8 cellular contexts compared by ENCODE assay signal in the genomic region with DNA sequence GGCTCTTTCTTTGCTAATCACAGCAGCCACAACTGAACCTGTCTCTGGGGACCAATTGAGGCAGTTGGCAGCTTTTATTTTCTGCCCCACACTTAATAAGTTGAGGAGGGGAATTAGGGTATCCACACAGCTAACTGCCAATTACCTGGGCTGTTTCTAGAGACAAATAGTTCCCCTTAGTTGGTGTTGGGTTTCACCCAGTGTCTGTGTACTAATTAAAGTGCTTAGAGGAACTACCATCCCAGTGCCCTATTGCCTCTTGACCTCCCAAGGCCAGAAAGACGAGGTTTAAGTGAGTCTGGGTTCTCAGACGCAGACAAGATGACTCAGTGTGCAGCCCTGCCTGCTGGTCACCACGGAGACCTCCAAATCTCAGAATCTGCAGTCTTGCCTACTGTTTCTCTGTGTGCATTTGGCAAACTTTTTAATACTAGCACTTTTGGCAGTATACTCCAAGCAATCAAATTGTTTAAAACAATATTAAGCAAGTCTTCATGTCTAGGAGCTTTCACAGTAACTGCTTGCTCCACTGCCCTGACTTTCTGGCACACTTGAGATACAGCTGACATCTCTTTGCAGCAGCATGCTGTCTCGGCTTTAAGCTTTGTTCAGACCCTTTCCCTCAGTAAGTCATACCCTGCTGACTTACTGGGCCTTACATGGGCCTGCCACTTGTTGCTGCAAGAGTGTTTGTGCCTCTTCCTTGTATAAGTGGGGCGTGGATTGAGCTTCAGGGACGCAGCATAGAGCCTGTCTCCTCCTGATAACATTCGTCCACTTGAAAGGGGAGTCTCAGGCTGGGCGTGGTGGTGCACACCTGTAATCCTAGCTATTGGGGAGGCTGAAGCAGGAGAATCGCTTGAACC. TPM values are rescaled to one million over a fixed set of nuclear protein-coding genes. Genes with fewer than 3 reads are reported as not detected.
DNase-seq lines count a peak whose midpoint lies in the region; ATAC-seq and TF ChIP-seq lines count a peak whose summit lies in the region.

No MANE protein-coding gene starts in this region.

- no peak overlapping the region for H3K4me3 Mint-ChIP-seq in natural killer cell treated with Interleukin-12 subunit alpha and Interleukin-12 subunit beta and Interleukin-15 and Interleukin-18, amount 100 ng/mL, for 72 hours
- no peak overlapping the region for H3K4me3 Mint-ChIP-seq in natural killer cell

- H2BK120ac ChIP-seq in mesenchymal stem cell (ENCODE audit: low read depth, low read length), result no peak overlapping the region

- peak overlapping the region; percentile 20 to 68 for H3K27ac ChIP-seq in coronary artery
- H3K27ac ChIP-seq in mesenchymal stem cell (ENCODE audit: low read length, poor library complexity, severe bottlenecking), result no peak overlapping the region

- H2AK5ac ChIP-seq in mesenchymal stem cell (ENCODE audit: low read length, severe bottlenecking), result peak overlapping the region; percentile 49

- H3K4ac ChIP-seq in mesenchymal stem cell (ENCODE audit: low read depth in 1 of 2, low read length in 2 of 2), result no peak overlapping the region

- peaks cover 39% of the 10 kb centered on the region for H3K79me1 ChIP-seq in mesenchymal stem cell (replicated peaks; ENCODE audit: low read length, poor library complexity, severe bottlenecking)

- H4K91ac ChIP-seq in mesenchymal stem cell (ENCODE audit: low read length), result no peak overlapping the region

- H3K27me3 Mint-ChIP-seq in natural killer cell treated with Interleukin-12 subunit alpha and Interleukin-12 subunit beta and Interleukin-15 and Interleukin-18, amount 100 ng/mL, for 72 hours, result no peaks in the 10 kb centered on the region
- H3K27me3 Mint-ChIP-seq in natural killer cell (ENCODE audit: low read depth in 2 of 2), result no peaks in the 10 kb centered on the region

- no peak overlapping the region for H2BK15ac ChIP-seq in mesenchymal stem cell (ENCODE audit: low read depth, poor library complexity, severe bottlenecking)

- no peak overlapping the region for H2BK5ac ChIP-seq in mesenchymal stem cell (ENCODE audit: low read depth, low read length, poor library complexity, severe bottlenecking)

- H3K4me2 ChIP-seq in mesenchymal stem cell (ENCODE audit: low read length, poor library complexity, severe bottlenecking), result peak overlapping the region; percentile 19

- peaks cover 22% of the 10 kb centered on the region for H3K4me1 ChIP-seq in mesenchymal stem cell (ENCODE audit: control insufficient read depth, insufficient read depth, low read depth, low read length)

- no peak overlapping the region for H3K27ac Mint-ChIP-seq in natural killer cell treated with Interleukin-12 subunit alpha and Interleukin-12 subunit beta and Interleukin-15 and Interleukin-18, amount 100 ng/mL, for 72 hours
- H3K27ac Mint-ChIP-seq in natural killer cell, result peak overlapping the region in 1 of 2 donors; percentile 42

- no peak for ATAC-seq in natural killer cell treated with Interleukin-12 subunit alpha and Interleukin-12 subunit beta and Interleukin-15 and Interleukin-18, amount 100 ng/mL, for 72 hours
- ATAC-seq in natural killer cell (no peak), HG02938 (IDR thresholded peaks at IDR 0.05; ENCODE audit: unreplicated experiment) (no peak)

- H3K27me3 ChIP-seq in mesenchymal stem cell (ENCODE audit: control insufficient read depth in 1 of 2, insufficient read depth in 1 of 2, low read length in 2 of 2), result no peaks in the 10 kb centered on the region

- H3K4me1 Mint-ChIP-seq in natural killer cell treated with Interleukin-12 subunit alpha and Interleukin-12 subunit beta and Interleukin-15 and Interleukin-18, amount 100 ng/mL, for 72 hours (ENCODE audit: low read depth in 2 of 2), result peaks cover 32 to 50% of the 10 kb centered on the region in 2 donors
- peaks cover 46 to 72% of the 10 kb centered on the region in 2 donors for H3K4me1 Mint-ChIP-seq in natural killer cell

- TF ChIP-seq CTCF in natural killer cell (IDR thresholded peaks at IDR 0.05), result no peak
- TF ChIP-seq CTCF in coronary artery (IDR thresholded peaks at IDR 0.05), result no peak

- H2BK12ac ChIP-seq in mesenchymal stem cell (ENCODE audit: low read length in 2 of 2), result peak overlapping the region in 1 of 2 experiments; percentile 65

- peak overlapping the region in 1 of 2 experiments; percentile 78 for H3K14ac ChIP-seq in mesenchymal stem cell (ENCODE audit: low read length in 2 of 2)

- no peaks in the 10 kb centered on the region for H3K9me3 ChIP-seq in mesenchymal stem cell (ENCODE audit: control insufficient read depth, low read length)

- H3K18ac ChIP-seq in mesenchymal stem cell (ENCODE audit: low read depth in 1 of 2, low read length in 2 of 2), result peak overlapping the region in 1 of 2 experiments; percentile 61

- H3K9me3 Mint-ChIP-seq in natural killer cell treated with Interleukin-12 subunit alpha and Interleukin-12 subunit beta and Interleukin-15 and Interleukin-18, amount 100 ng/mL, for 72 hours, result no peaks in the 10 kb centered on the region
- H3K9me3 Mint-ChIP-seq in natural killer cell, result no peaks in the 10 kb centered on the region

- peaks cover 0 to 14% of the 10 kb centered on the region in 2 experiments for H3K36me3 ChIP-seq in mesenchymal stem cell (ENCODE audit: control insufficient read depth in 1 of 2, insufficient read depth in 2 of 2, low read depth in 1 of 2, low read length in 2 of 2)

- DNase-seq in natural killer cell treated with Interleukin-12 subunit alpha and Interleukin-12 subunit beta and Interleukin-15 and Interleukin-18, amount 100 ng/mL, for 72 hours (ENCODE audit: low spot score), result peak; percentile 52
- no peak for DNase-seq in natural killer cell
- DNase-seq in coronary artery (ENCODE audit: low spot score), result no peak
- peak; percentile 90 for DNase-seq in mesenchymal stem cell
- DNase-seq in amygdala (lab: John Stamatoyannopoulos, UW), result no peak
- no peak for DNase-seq in NK-92 (lab: John Stamatoyannopoulos, UW; ENCODE audit: unreplicated experiment)
- DNase-seq in NCI-H1930 (lab: John Stamatoyannopoulos, UW), result no peak

- no peak overlapping the region for H2AFZ ChIP-seq in mesenchymal stem cell (ENCODE audit: low read depth, low read length)

- peak overlapping the region in 1 of 2 experiments; percentile 17 for H3K23ac ChIP-seq in mesenchymal stem cell (ENCODE audit: low read length in 2 of 2)

- WGBS in mesenchymal stem cell, result 58% methylated on average over 9 of the region's 9 CpGs

- intact Hi-C loops in natural killer cell (cut with micrococcal nuclease), result no loop called here

- no peak overlapping the region for H4K8ac ChIP-seq in mesenchymal stem cell (ENCODE audit: low read length)

- H3K9ac ChIP-seq in mesenchymal stem cell (ENCODE audit: low read length), result peak overlapping the region; percentile 43

- H3K4me3 ChIP-seq in coronary artery (no peak overlapping the region), mesenchymal stem cell (ENCODE audit: insufficient read depth in 1 of 2, low read depth in 1 of 2, low read length in 2 of 2) (no peak overlapping the region)

- no peaks in the 10 kb centered on the region for H3K36me3 Mint-ChIP-seq in natural killer cell treated with Interleukin-12 subunit alpha and Interleukin-12 subunit beta and Interleukin-15 and Interleukin-18, amount 100 ng/mL, for 72 hours
- no peaks in the 10 kb centered on the region for H3K36me3 Mint-ChIP-seq in natural killer cell

RNA-seq across cellular contexts. Expression of a gene that starts 31.9 kb away (rescaled TPM):
- total RNA-seq in natural killer cell treated with Interleukin-12 subunit alpha and Interleukin-12 subunit beta and Interleukin-15 and Interleukin-18, amount 100 ng/mL, for 72 hours, result 10 to 100 TPM; 21.4 to 30.5 TPM
- total RNA-seq in natural killer cell, result 10 to 100 TPM; 18.7 to 24.5 (median 21.9) TPM
- polyA plus RNA-seq in mesenchymal stem cell (2013, experiment 1 of 2), result 11.0 TPM
- polyA plus RNA-seq in mesenchymal stem cell (2013, experiment 2 of 2), result 10.8 TPM

Comparison
In these comparisons a context has a peak if more than half of its experiments do, and no peak if none do; other contexts are left out.
1. DNase-seq: peak in natural killer cell treated with Interleukin-12 subunit alpha and Interleukin-12 subunit beta and Interleukin-15 and Interleukin-18, amount 100 ng/mL, for 72 hours (single experiment) and mesenchymal stem cell (single experiment); none in natural killer cell (single experiment), coronary artery (single experiment), amygdala (0 of 56), NK-92 (single experiment) and NCI-H1930 (0 of 2).